Comparison of ENCODE assay signal across 1 cellular context in genomic region chr5:112159435-112159834, GRCh38.
TF ChIP-seq lines count a peak whose summit lies in the region.

No MANE protein-coding gene starts in this region.

TF ChIP-seq in HepG2, 621 proteins besides CTCF, POLR2A, EP300 and RAD21 (continued from another document):
- no peak for TF ChIP-seq ZNF142 (CRISPR knock-in tag; IDR thresholded peaks at IDR 0.05)
- no peak for TF ChIP-seq ZSCAN31 (CRISPR knock-in tag; IDR thresholded peaks at IDR 0.05; ENCODE audit: low read depth)
- no peak for TF ChIP-seq HMG20A (CRISPR knock-in tag; IDR thresholded peaks at IDR 0.05; ENCODE audit: borderline replicate concordance)
- TF ChIP-seq XRCC5 (optimal IDR thresholded peaks at IDR 0.05; ENCODE audit: low read length) = no peak
- no peak for TF ChIP-seq MLLT10 (CRISPR knock-in tag; IDR thresholded peaks at IDR 0.05)
- no peak for TF ChIP-seq ZNF772 (CRISPR knock-in tag; IDR thresholded peaks at IDR 0.05)
- TF ChIP-seq ZSCAN5A (CRISPR knock-in tag; IDR thresholded peaks at IDR 0.05; ENCODE audit: borderline replicate concordance) = no peak
- no peak for TF ChIP-seq MAFG (CRISPR knock-in tag; IDR thresholded peaks at IDR 0.05)
- no peak for TF ChIP-seq THRA (CRISPR knock-in tag; IDR thresholded peaks at IDR 0.05; ENCODE audit: borderline replicate concordance)
- no peak for TF ChIP-seq HES4 (CRISPR knock-in tag; IDR thresholded peaks at IDR 0.05; ENCODE audit: borderline replicate concordance)
